In the genomic region with DNA sequence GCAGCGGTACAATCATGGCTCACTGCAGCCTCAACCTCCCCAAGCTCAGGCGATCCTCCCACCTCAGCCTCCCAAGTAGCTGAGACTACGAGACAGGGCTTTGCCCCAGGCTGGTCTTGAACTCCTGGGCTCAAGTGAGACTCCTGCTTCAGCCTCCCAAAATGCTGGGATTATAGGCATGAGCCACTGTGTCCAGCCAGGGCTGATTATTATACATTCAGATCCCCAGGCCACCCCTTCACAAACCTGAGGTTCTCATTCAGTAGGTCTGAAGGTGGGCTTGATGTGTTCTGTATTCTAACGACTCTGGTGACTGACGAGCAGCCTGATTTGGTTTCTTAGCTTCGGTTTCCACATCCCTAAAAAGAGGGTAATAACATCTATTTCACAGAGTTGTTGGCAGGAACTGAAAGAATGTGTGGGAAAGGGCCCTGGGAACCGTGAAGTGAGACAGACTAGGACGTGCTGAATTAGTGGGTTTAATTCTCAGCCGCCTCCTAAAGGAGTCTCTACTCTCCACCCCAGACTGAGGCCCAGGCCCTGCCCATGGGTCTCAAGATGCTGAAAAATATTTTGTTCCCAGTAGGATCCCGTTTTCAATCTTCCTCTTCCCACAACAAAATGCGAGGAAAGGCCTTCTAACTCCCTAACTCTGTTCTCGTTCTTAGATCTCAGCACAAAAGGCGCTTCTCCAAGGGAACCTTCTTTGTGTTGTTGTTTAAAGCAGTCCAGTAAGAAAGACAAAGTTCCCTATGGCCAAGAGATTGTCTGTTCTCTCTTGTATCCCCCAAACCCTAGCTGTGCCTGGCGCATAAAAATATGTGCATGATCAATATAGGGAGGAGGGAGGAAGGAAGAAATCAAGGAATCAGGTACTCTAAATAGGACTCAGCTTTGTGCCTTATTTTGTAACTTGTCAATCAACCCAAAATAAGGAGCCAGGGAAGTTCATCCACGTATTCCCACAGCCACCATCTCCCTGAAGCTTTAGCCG, we compare ENCODE assay signal across 1 cellular context.
TF ChIP-seq lines count a peak whose summit lies in the region.

No MANE protein-coding gene starts in this region.

TF ChIP-seq in GM12878, 131 proteins besides CTCF, POLR2A, EP300 and RAD21 (continued from another document and continues in another):
- TF ChIP-seq MLLT1 (IDR thresholded peaks at IDR 0.05) = peak; percentile 34; the same call in 1 of the 2 replicates
- TF ChIP-seq ETV6 (conservative IDR thresholded peaks at IDR 0.05 in 1 of 2, IDR thresholded peaks at IDR 0.05 in 1 of 2; ENCODE audit: borderline replicate concordance in 1 of 2, low read depth in 1 of 2) = no peak
- TF ChIP-seq SMAD1 (IDR thresholded peaks at IDR 0.05; ENCODE audit: low read depth, partially characterized antibody) = no peak
- TF ChIP-seq YBX1 (IDR thresholded peaks at IDR 0.05) = no peak
- TF ChIP-seq SIX5 (IDR thresholded peaks at IDR 0.05; ENCODE audit: low read depth, low read length, severe bottlenecking) = no peak
- TF ChIP-seq CEBPB (IDR thresholded peaks at IDR 0.05; ENCODE audit: borderline replicate concordance in 1 of 2, low read depth in 2 of 2, low read length in 2 of 2) = no peak
- no peak for TF ChIP-seq CHD1 (IDR thresholded peaks at IDR 0.05; ENCODE audit: low read depth, low read length)
- no peak for TF ChIP-seq KAT2A (conservative IDR thresholded peaks at IDR 0.05; ENCODE audit: control insufficient read depth, low read depth, low read length)
- 0 out of 2 replicates have a peak, but pooled peaks have one; percentile 41 for TF ChIP-seq RELB (IDR thresholded peaks at IDR 0.05; ENCODE audit: low read depth)
- 0 out of 2 replicates have a peak, but pooled peaks have one; percentile 19 for TF ChIP-seq MEF2A (IDR thresholded peaks at IDR 0.05; ENCODE audit: insufficient read depth, low read depth, low read length)
- no peak for TF ChIP-seq STAT3 (IDR thresholded peaks at IDR 0.05; ENCODE audit: low read depth, low read length)
- TF ChIP-seq SPI1 (IDR thresholded peaks at IDR 0.05; ENCODE audit: borderline replicate concordance, insufficient read depth, low read depth, low read length) = peak; percentile 79
- peak; percentile 90 for TF ChIP-seq CUX1 (IDR thresholded peaks at IDR 0.05; ENCODE audit: insufficient replicate concordance, low read depth, low read length)
- no peak for TF ChIP-seq ZBTB33 (IDR thresholded peaks at IDR 0.05)
- no peak for TF ChIP-seq ZNF274 (IDR thresholded peaks at IDR 0.05; ENCODE audit: insufficient read depth, insufficient read length)
- no peak for TF ChIP-seq NR2C1 (IDR thresholded peaks at IDR 0.05)
- TF ChIP-seq, protein P1, sequence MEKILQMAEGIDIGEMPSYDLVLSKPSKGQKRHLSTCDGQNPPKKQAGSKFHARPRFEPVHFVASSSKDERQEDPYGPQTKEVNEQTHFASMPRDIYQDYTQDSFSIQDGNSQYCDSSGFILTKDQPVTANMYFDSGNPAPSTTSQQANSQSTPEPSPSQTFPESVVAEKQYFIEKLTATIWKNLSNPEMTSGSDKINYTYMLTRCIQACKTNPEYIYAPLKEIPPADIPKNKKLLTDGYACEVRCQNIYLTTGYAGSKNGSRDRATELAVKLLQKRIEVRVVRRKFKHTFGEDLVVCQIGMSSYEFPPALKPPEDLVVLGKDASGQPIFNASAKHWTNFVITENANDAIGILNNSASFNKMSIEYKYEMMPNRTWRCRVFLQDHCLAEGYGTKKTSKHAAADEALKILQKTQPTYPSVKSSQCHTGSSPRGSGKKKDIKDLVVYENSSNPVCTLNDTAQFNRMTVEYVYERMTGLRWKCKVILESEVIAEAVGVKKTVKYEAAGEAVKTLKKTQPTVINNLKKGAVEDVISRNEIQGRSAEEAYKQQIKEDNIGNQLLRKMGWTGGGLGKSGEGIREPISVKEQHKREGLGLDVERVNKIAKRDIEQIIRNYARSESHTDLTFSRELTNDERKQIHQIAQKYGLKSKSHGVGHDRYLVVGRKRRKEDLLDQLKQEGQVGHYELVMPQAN (conservative IDR thresholded peaks at IDR 0.05) = no peak
- peak; percentile 65 for TF ChIP-seq SMARCA5 (IDR thresholded peaks at IDR 0.05)
- TF ChIP-seq ATF7 (IDR thresholded peaks at IDR 0.05; ENCODE audit: low read depth) = no peak
- TF ChIP-seq STAT1 (conservative IDR thresholded peaks at IDR 0.05) = no peak
- TF ChIP-seq SIN3A (IDR thresholded peaks at IDR 0.05; ENCODE audit: low read depth, low read length) = no peak
- no peak for TF ChIP-seq CBFB (IDR thresholded peaks at IDR 0.05; ENCODE audit: low read depth)
- no peak for TF ChIP-seq NBN (IDR thresholded peaks at IDR 0.05)
- TF ChIP-seq MYC (IDR thresholded peaks at IDR 0.05; ENCODE audit: insufficient read depth, insufficient read length, insufficient replicate concordance, low read length, severe bottlenecking) = no peak
- no peak for TF ChIP-seq BCLAF1 (IDR thresholded peaks at IDR 0.05)
- TF ChIP-seq MYB (IDR thresholded peaks at IDR 0.05; ENCODE audit: borderline replicate concordance, low read depth, low read length) = no peak
- TF ChIP-seq FOS (IDR thresholded peaks at IDR 0.05; ENCODE audit: borderline replicate concordance, extremely low read depth, insufficient read length) = no peak
- TF ChIP-seq RAD51 (IDR thresholded peaks at IDR 0.05) = no peak
- TF ChIP-seq MEF2B (IDR thresholded peaks at IDR 0.05; ENCODE audit: partially characterized antibody, poor library complexity, severe bottlenecking) = peak; percentile 72
- TF ChIP-seq NR2F1 (conservative IDR thresholded peaks at IDR 0.05) = no peak
- peak; percentile 86 for TF ChIP-seq BCL3 (IDR thresholded peaks at IDR 0.05; ENCODE audit: borderline replicate concordance, insufficient read depth, low read depth, low read length, poor library complexity, severe bottlenecking)
- no peak for TF ChIP-seq E4F1 (IDR thresholded peaks at IDR 0.05; ENCODE audit: borderline replicate concordance, partially characterized antibody)
- TF ChIP-seq DPF2 (IDR thresholded peaks at IDR 0.05) = no peak
